ENCODE assay signal across 8 cellular contexts in genomic region chr2:48531141-48531648, GRCh38. TPM values are rescaled to one million over a fixed set of nuclear protein-coding genes. Genes with fewer than 3 reads are reported as not detected.
DNase-seq lines count a peak whose midpoint lies in the region; ATAC-seq and TF ChIP-seq lines count a peak whose summit lies in the region.

No MANE protein-coding gene starts in this region.

- intact Hi-C loops in vagina (cut with DNase I), result no loop called here

- H3K4me1 ChIP-seq in endodermal cell (ENCODE audit: control insufficient read depth, insufficient read depth, low read length), result peaks cover 7% of the 10 kb centered on the region
- H3K4me1 ChIP-seq in vagina, result peaks cover 57% of the 10 kb centered on the region

- ATAC-seq in GM21723 (IDR thresholded peaks at IDR 0.05; ENCODE audit: unreplicated experiment), result no peak
- ATAC-seq in HG03457 (IDR thresholded peaks at IDR 0.05; ENCODE audit: unreplicated experiment), result no peak

- TF ChIP-seq POLR2A in vagina (IDR thresholded peaks at IDR 0.05), result peak in 1 of 2 donors; percentile 15

- no peaks in the 10 kb centered on the region for H3K9me3 Mint-ChIP-seq in endodermal cell

- H3K27ac Mint-ChIP-seq in endodermal cell, result peak overlapping the region; percentile 59

- H3K4me1 Mint-ChIP-seq in endodermal cell, result peaks cover 27% of the 10 kb centered on the region

- peak; percentile 72 for DNase-seq in GM03348 (ENCODE audit: low spot score)
- peak; percentile 53 for DNase-seq in OCI-M1 (lab: John Stamatoyannopoulos, UW)
- peak; percentile 67 for DNase-seq in endodermal cell
- peak; percentile 33 for DNase-seq in mucosa of gallbladder (ENCODE audit: low spot score)
- no peak for DNase-seq in vagina (ENCODE audit: extremely low spot score in 2 of 2)
- DNase-seq in NK-92 treated with Interleukin-12 subunit alpha and Interleukin-12 subunit beta, amount 100 ng/mL, for 24 hours (lab: John Stamatoyannopoulos, UW), result no peak

- H3K27ac ChIP-seq in endodermal cell (ENCODE audit: low read depth, low read length) (peak overlapping the region; percentile 73), vagina (peak overlapping the region; percentile 87)

- H3K4me3 ChIP-seq in endodermal cell (ENCODE audit: low read length) (peak overlapping the region; percentile 84), vagina (peak overlapping the region; percentile 72 to 90)

- no peaks in the 10 kb centered on the region for H3K27me3 ChIP-seq in endodermal cell (ENCODE audit: control insufficient read depth, insufficient read depth, low read length, poor library complexity, severe bottlenecking)
- H3K27me3 ChIP-seq in vagina, result no peaks in the 10 kb centered on the region

- no peak for TF ChIP-seq CTCF in endodermal cell (conservative IDR thresholded peaks at IDR 0.05)
- TF ChIP-seq CTCF in vagina (IDR thresholded peaks at IDR 0.05), result no peak

- peak overlapping the region; percentile 65 for H3K9ac ChIP-seq in endodermal cell (ENCODE audit: extremely low read depth, low read length, poor library complexity, severe bottlenecking)

- WGBS in endodermal cell (ENCODE audit: insufficient coverage in 1 of 2, insufficient read length in 1 of 2), 2 experiments, result 8 to 48% methylated on average over 3 to 6 of the region's 6 CpGs

- no peaks in the 10 kb centered on the region for H3K36me3 ChIP-seq in endodermal cell (ENCODE audit: control insufficient read depth, insufficient read depth, low read length)
- no peaks in the 10 kb centered on the region for H3K36me3 ChIP-seq in vagina

- H3K36me3 Mint-ChIP-seq in endodermal cell (ENCODE audit: low read depth), result no peaks in the 10 kb centered on the region

- H3K27me3 Mint-ChIP-seq in endodermal cell (ENCODE audit: insufficient read depth), result no peaks in the 10 kb centered on the region

- H3K9me3 ChIP-seq in endodermal cell (ENCODE audit: control insufficient read depth, low read length) (no peaks in the 10 kb centered on the region), vagina (no peaks in the 10 kb centered on the region)

- peak overlapping the region; percentile 79 for H3K4me3 Mint-ChIP-seq in endodermal cell

RNA-seq across cellular contexts. Expression of gene STON1, which starts 1.2 kb away (rescaled TPM):
- total RNA-seq in endodermal cell, result 10 to 100 TPM; 15.0 to 19.5 TPM
- polyA plus RNA-seq in endodermal cell (2013, experiment 1 of 2), result 23.9 TPM
- 24.2 TPM for polyA plus RNA-seq in endodermal cell (2013, experiment 2 of 2)
- total RNA-seq in mucosa of gallbladder, result 30.7 TPM
- 48.1 TPM for total RNA-seq in vagina

Comparison
In these comparisons a context has a peak if more than half of its experiments do, and no peak if none do; other contexts are left out.
1. DNase-seq: peak in GM03348 (single experiment), OCI-M1 (single experiment), endodermal cell (single experiment) and mucosa of gallbladder (single experiment); none in vagina (0 of 2) and NK-92 treated with Interleukin-12 subunit alpha and Interleukin-12 subunit beta, amount 100 ng/mL, for 24 hours (single experiment).